ENCODE assay signal across 9 cellular contexts in genomic region chr10:95832216-95833037, GRCh38.
DNase-seq lines count a peak whose midpoint lies in the region; ATAC-seq and TF ChIP-seq lines count a peak whose summit lies in the region.
"Had no signal": no experiment of that assay in that cellular context is flagged by ENCODE, and none has a peak within 500 bp of the region (broad histone marks: within the 10 kb centered on the region; RNA-seq: fewer than 3 reads in every experiment).

No MANE protein-coding gene starts in this region.

- peak overlapping the region; percentile 54 to 88 (median 78) for H3K27ac ChIP-seq in spleen
- H3K27ac ChIP-seq: A549 had no signal

- ATAC-seq in HG02884 (IDR thresholded peaks at IDR 0.05; ENCODE audit: unreplicated experiment) (peak; percentile 87), SK-N-SH treated with all-trans-retinoic acid at 6 μM for 48 hours (no peak)
- ATAC-seq: A549 had no signal

- CTCF ChIA-PET in activated CD4-positive, alpha-beta memory T cell treated with anti-CD3 and anti-CD28 coated beads, Interleukin-2, amount 10 ng/mL, durations not matched to agents 7 days and 5 days (lab: Charles Lee) = interaction anchor here (1.0 to 4.7 kb wide), 5 partner anchors 9 to 138 kb away, joined by 3 to 52 read pairs (median 10); partner anchors contain the start of gene TCTN3

- H3K27me3 ChIP-seq in spleen (replicated peaks in 1 of 7) = no peaks in the 10 kb centered on the region

- no peak for TF ChIP-seq CTCF in spleen (IDR thresholded peaks at IDR 0.05 in 8 of 11, conservative IDR thresholded peaks at IDR 0.05 in 3 of 11)

- peaks cover 4% of the 10 kb centered on the region for H3K9me3 Mint-ChIP-seq in activated CD4-positive, alpha-beta T cell treated with anti-CD3 and anti-CD28 coated beads, Interleukin-2, amount 10 ng/mL, durations not matched to agents 24 days and 14 days
- H3K9me3 Mint-ChIP-seq in activated CD4-positive, alpha-beta memory T cell treated with anti-CD3 and anti-CD28 coated beads, Interleukin-2, amount 10 ng/mL, durations not matched to agents 7 days and 5 days = peaks cover 3% of the 10 kb centered on the region

- H3K4me3 ChIP-seq in spleen = no peak overlapping the region
- H3K4me3 ChIP-seq: A549 had no signal

- intact Hi-C loops in activated CD4-positive, alpha-beta T cell treated with anti-CD3 and anti-CD28 coated beads, Interleukin-2, amount 10 ng/mL, durations not matched to agents 24 days and 14 days (cut with micrococcal nuclease) = loop anchor here (1.0 kb wide), 4 partner anchors 8 to 74 kb away; no protein-coding TSS in a partner anchor
- intact Hi-C loops in spleen (cut with DNase I; ENCODE audit: low total_unique reads) = loop anchor here (10.0 kb wide), 1 partner anchor 68 kb away; no protein-coding TSS in a partner anchor

- peak; percentile 91 for DNase-seq in activated CD4-positive, alpha-beta T cell treated with anti-CD3 and anti-CD28 coated beads, Interleukin-2, amount 10 ng/mL, durations not matched to agents 24 days and 14 days
- no peak for DNase-seq in activated CD4-positive, alpha-beta T cell treated with anti-CD3 and anti-CD28 coated beads for 48 hours
- DNase-seq in activated CD4-positive, alpha-beta memory T cell treated with anti-CD3 and anti-CD28 coated beads, Interleukin-2, amount 10 ng/mL, durations not matched to agents 7 days and 5 days = peak; percentile 78
- DNase-seq in spleen = peak; percentile 77
- no peak for DNase-seq in iPS-NIHi11 (ENCODE audit: low spot score)
- DNase-seq in COR-L47 (lab: John Stamatoyannopoulos, UW) = no peak

- peaks cover 13 to 83% (median 37%) of the 10 kb centered on the region in 6 donors for H3K4me1 ChIP-seq in spleen
- H3K4me1 ChIP-seq: A549 had no signal

- POLR2A ChIA-PET in activated CD4-positive, alpha-beta memory T cell treated with anti-CD3 and anti-CD28 coated beads, Interleukin-2, amount 10 ng/mL, durations not matched to agents 7 days and 5 days (lab: Charles Lee) = interaction anchor here (0.8 to 8.8 kb wide), 15 partner anchors 10 to 257 kb away, joined by 3 to 100 read pairs (median 7); partner anchors contain the start of genes CC2D2B, ENTPD1 and TCTN3

- WGBS in spleen, 5 donors = 48 to 65% (median 59%) methylated on average over 6 of the region's 6 CpGs

- H3K4me3 Mint-ChIP-seq in activated CD4-positive, alpha-beta T cell treated with anti-CD3 and anti-CD28 coated beads, Interleukin-2, amount 10 ng/mL, durations not matched to agents 24 days and 14 days = peak overlapping the region; percentile 73
- H3K4me3 Mint-ChIP-seq in activated CD4-positive, alpha-beta memory T cell treated with anti-CD3 and anti-CD28 coated beads, Interleukin-2, amount 10 ng/mL, durations not matched to agents 7 days and 5 days = peak overlapping the region; percentile 76

- peaks cover 56% of the 10 kb centered on the region for H3K4me1 Mint-ChIP-seq in activated CD4-positive, alpha-beta T cell treated with anti-CD3 and anti-CD28 coated beads, Interleukin-2, amount 10 ng/mL, durations not matched to agents 24 days and 14 days
- peaks cover 75% of the 10 kb centered on the region for H3K4me1 Mint-ChIP-seq in activated CD4-positive, alpha-beta memory T cell treated with anti-CD3 and anti-CD28 coated beads, Interleukin-2, amount 10 ng/mL, durations not matched to agents 7 days and 5 days

- peaks cover 0 to 18% (median 0%) of the 10 kb centered on the region in 6 donors for H3K36me3 ChIP-seq in spleen

- H3K27ac Mint-ChIP-seq in activated CD4-positive, alpha-beta T cell treated with anti-CD3 and anti-CD28 coated beads, Interleukin-2, amount 10 ng/mL, durations not matched to agents 24 days and 14 days = peak overlapping the region; percentile 98
- peak overlapping the region; percentile 99 for H3K27ac Mint-ChIP-seq in activated CD4-positive, alpha-beta memory T cell treated with anti-CD3 and anti-CD28 coated beads, Interleukin-2, amount 10 ng/mL, durations not matched to agents 7 days and 5 days

- no peaks in the 10 kb centered on the region for H3K27me3 Mint-ChIP-seq in activated CD4-positive, alpha-beta T cell treated with anti-CD3 and anti-CD28 coated beads, Interleukin-2, amount 10 ng/mL, durations not matched to agents 24 days and 14 days
- H3K27me3 Mint-ChIP-seq in activated CD4-positive, alpha-beta memory T cell treated with anti-CD3 and anti-CD28 coated beads, Interleukin-2, amount 10 ng/mL, durations not matched to agents 7 days and 5 days = no peaks in the 10 kb centered on the region

- H3K36me3 Mint-ChIP-seq in activated CD4-positive, alpha-beta T cell treated with anti-CD3 and anti-CD28 coated beads, Interleukin-2, amount 10 ng/mL, durations not matched to agents 24 days and 14 days (ENCODE audit: low read depth) = peaks cover 19% of the 10 kb centered on the region
- H3K36me3 Mint-ChIP-seq in activated CD4-positive, alpha-beta memory T cell treated with anti-CD3 and anti-CD28 coated beads, Interleukin-2, amount 10 ng/mL, durations not matched to agents 7 days and 5 days (ENCODE audit: low read depth) = peaks cover 51% of the 10 kb centered on the region

- H3K9me3 ChIP-seq in spleen = no peaks in the 10 kb centered on the region
- H3K9me3 ChIP-seq: A549 had no signal

- TF ChIP-seq POLR2A in spleen (IDR thresholded peaks at IDR 0.05) = peak in 1 of 3 donors; percentile 73

TF ChIP-seq in SK-N-SH treated with all-trans-retinoic acid at 6 μM for 48 hours, 23 proteins besides CTCF, POLR2A, EP300 and RAD21:
- TF ChIP-seq GLIS3 (CRISPR knock-in tag; IDR thresholded peaks at IDR 0.05) (no peak), TCF4 (CRISPR knock-in tag; IDR thresholded peaks at IDR 0.05; ENCODE audit: borderline replicate concordance) (no peak), TOX (CRISPR knock-in tag; IDR thresholded peaks at IDR 0.05; ENCODE audit: borderline replicate concordance) (no peak), PPARA (CRISPR knock-in tag; IDR thresholded peaks at IDR 0.05; ENCODE audit: borderline replicate concordance) (no peak), ISL1 (CRISPR knock-in tag; IDR thresholded peaks at IDR 0.05) (no peak), ZFP3 (CRISPR knock-in tag; IDR thresholded peaks at IDR 0.05) (no peak), CSRNP3 (CRISPR knock-in tag; IDR thresholded peaks at IDR 0.05) (no peak), TSHZ2 (CRISPR knock-in tag; IDR thresholded peaks at IDR 0.05) (no peak), CREB5 (CRISPR knock-in tag; IDR thresholded peaks at IDR 0.05; ENCODE audit: low read depth) (no peak), OSR1 (CRISPR knock-in tag; IDR thresholded peaks at IDR 0.05) (no peak)

Comparison
In these comparisons a context has a peak if more than half of its experiments do, and no peak if none do; other contexts are left out.
1. DNase-seq: peak in activated CD4-positive, alpha-beta T cell treated with anti-CD3 and anti-CD28 coated beads, Interleukin-2, amount 10 ng/mL, durations not matched to agents 24 days and 14 days (single experiment), activated CD4-positive, alpha-beta memory T cell treated with anti-CD3 and anti-CD28 coated beads, Interleukin-2, amount 10 ng/mL, durations not matched to agents 7 days and 5 days (single experiment) and spleen (single experiment); none in activated CD4-positive, alpha-beta T cell treated with anti-CD3 and anti-CD28 coated beads for 48 hours (single experiment), iPS-NIHi11 (single experiment) and COR-L47 (single experiment).